ENCODE assay signal across 19 cellular contexts in genomic region chr5:37198842-37199241, GRCh38. TPM values are rescaled to one million over a fixed set of nuclear protein-coding genes. Genes with fewer than 3 reads are reported as not detected.
A peak's percentile ranks its signal among the peaks of the same experiment; 100 is the strongest.
DNase-seq lines count a peak whose midpoint lies in the region; ATAC-seq and FAIRE-seq lines count a peak whose summit lies in the region.
"Had no signal": no experiment of that assay in that cellular context is flagged by ENCODE, and none has a peak within 500 bp of the region (broad histone marks: within the 10 kb centered on the region; RNA-seq: fewer than 3 reads in every experiment).

No MANE protein-coding gene starts in this region.

- no peak overlapping the region for H3K27ac ChIP-seq in trophoblast cell (ENCODE audit: low read depth, low read length)
- H3K27ac ChIP-seq: hepatocyte, SK-N-MC, VCaP had no signal

- H3K4me3 Mint-ChIP-seq in activated CD4-positive, alpha-beta T cell treated with anti-CD3 and anti-CD28 coated beads, Interleukin-2, amount 10 ng/mL, durations not matched to agents 7 days and 5 days: no peak overlapping the region
- H3K4me3 Mint-ChIP-seq in naive thymus-derived CD8-positive, alpha-beta T cell: peak overlapping the region in 7 of 10 donors; percentile 18 to 84 (median 31)

- no peak for DNase-seq in activated CD4-positive, alpha-beta T cell treated with anti-CD3 and anti-CD28 coated beads, Interleukin-2, amount 10 ng/mL, durations not matched to agents 7 days and 5 days
- no peak for DNase-seq in activated CD4-positive, alpha-beta T cell treated with anti-CD3 and anti-CD28 coated beads, Interleukin-2, amount 50 U/mL, for 1 hour
- DNase-seq in GM19239 (ENCODE audit: insufficient read length, low spot score): no peak
- DNase-seq in amniotic epithelial cell (ENCODE audit: low read depth): peak; percentile 62
- no peak for DNase-seq in naive thymus-derived CD8-positive, alpha-beta T cell
- DNase-seq in trophoblast cell: no peak
- no peak for DNase-seq in T-helper 9 cell
- DNase-seq: ACHN; activated CD8-positive, alpha-beta memory T cell treated with anti-CD3 and anti-CD28 coated beads, Interleukin-2, amount 50 U/mL, for 48 hours; left colon; NCI-H1417; NCI-H446 treated with DMSO at 0.1 percent for 48 hours; stimulated activated CD4-positive, alpha-beta T cell treated with anti-CD3 and anti-CD28 coated beads, Interleukin-2, amount 100 ng/mL, for 48 hours had no signal

- peaks cover 10 to 12% of the 10 kb centered on the region in 2 experiments for H3K36me3 ChIP-seq in trophoblast cell (ENCODE audit: control insufficient read depth in 1 of 2, insufficient read depth in 2 of 2, low read length in 2 of 2)

- peak overlapping the region; percentile 71 for H3K27ac Mint-ChIP-seq in activated CD4-positive, alpha-beta T cell treated with anti-CD3 and anti-CD28 coated beads, Interleukin-2, amount 10 ng/mL, durations not matched to agents 7 days and 5 days
- H3K27ac Mint-ChIP-seq in naive thymus-derived CD8-positive, alpha-beta T cell: peak overlapping the region in 6 of 10 donors; percentile 32 to 98 (median 87)

- H3K9me3 Mint-ChIP-seq in activated CD4-positive, alpha-beta T cell treated with anti-CD3 and anti-CD28 coated beads, Interleukin-2, amount 10 ng/mL, durations not matched to agents 7 days and 5 days: peaks cover 2% of the 10 kb centered on the region
- H3K9me3 Mint-ChIP-seq in naive thymus-derived CD8-positive, alpha-beta T cell: no peaks in the 10 kb centered on the region

- no peak overlapping the region for H2AK5ac ChIP-seq in trophoblast cell (ENCODE audit: low read length)

- no peak for ATAC-seq in naive thymus-derived CD8-positive, alpha-beta T cell
- no peak for ATAC-seq in activated CD4-positive, CD25-positive, alpha-beta regulatory T cell treated with anti-CD3 and anti-CD28 coated beads, Interleukin-2, amount 50 U/mL, for 24 hours
- ATAC-seq: left colon had no signal

- no CpG with 5 or more reads among the region's 2 CpGs for WGBS in trophoblast cell (ENCODE audit: extremely low coverage, insufficient coverage, insufficient read length)

- H3K27me3 ChIP-seq in trophoblast cell (ENCODE audit: insufficient read depth, low read length): no peaks in the 10 kb centered on the region
- H3K27me3 ChIP-seq: hepatocyte, upper lobe of left lung had no signal

- no peaks in the 10 kb centered on the region for H3K27me3 Mint-ChIP-seq in activated CD4-positive, alpha-beta T cell treated with anti-CD3 and anti-CD28 coated beads, Interleukin-2, amount 10 ng/mL, durations not matched to agents 7 days and 5 days
- H3K27me3 Mint-ChIP-seq in naive thymus-derived CD8-positive, alpha-beta T cell: no peaks in the 10 kb centered on the region

- H3K9me3 ChIP-seq in trophoblast cell (ENCODE audit: insufficient read depth, low read depth, low read length): no peaks in the 10 kb centered on the region
- H3K9me3 ChIP-seq: upper lobe of left lung had no signal

- no peaks in the 10 kb centered on the region for H3K79me1 ChIP-seq in trophoblast cell (ENCODE audit: low read length)

- H3K36me3 Mint-ChIP-seq in activated CD4-positive, alpha-beta T cell treated with anti-CD3 and anti-CD28 coated beads, Interleukin-2, amount 10 ng/mL, durations not matched to agents 7 days and 5 days (ENCODE audit: low read depth): peaks cover 42% of the 10 kb centered on the region
- peaks cover 4 to 25% (median 11%) of the 10 kb centered on the region in 3 donors for H3K36me3 Mint-ChIP-seq in naive thymus-derived CD8-positive, alpha-beta T cell

- H3K14ac ChIP-seq in trophoblast cell (ENCODE audit: low read length): no peak overlapping the region

- FAIRE-seq in GM19239 (lab: Jason Lieb, UNC): peak; percentile 40
- FAIRE-seq: colon had no signal

- no peaks in the 10 kb centered on the region for H3K4me1 ChIP-seq in trophoblast cell (ENCODE audit: control insufficient read depth in 1 of 2, insufficient read depth in 2 of 2, low read length in 2 of 2)

- no peak overlapping the region for H2BK5ac ChIP-seq in trophoblast cell (ENCODE audit: low read depth, low read length, poor library complexity)

- no peak overlapping the region for H4K91ac ChIP-seq in trophoblast cell (ENCODE audit: low read depth, low read length)

- no peak overlapping the region for H3K4me2 ChIP-seq in trophoblast cell (ENCODE audit: low read length)
- H3K4me2 ChIP-seq: hepatocyte had no signal

- H3K23ac ChIP-seq in trophoblast cell (ENCODE audit: low read length): no peak overlapping the region

- CTCF ChIA-PET in activated CD4-positive, alpha-beta T cell treated with anti-CD3 and anti-CD28 coated beads, Interleukin-2, amount 10 ng/mL, durations not matched to agents 7 days and 5 days (lab: Charles Lee): interaction anchor here (1.3 to 1.8 kb wide), 2 partner anchors 10 to 22 kb away, joined by 5 read pairs; no protein-coding TSS in a partner anchor

- H2AFZ ChIP-seq in trophoblast cell (ENCODE audit: insufficient read depth, low read length, poor library complexity): no peak overlapping the region
- H2AFZ ChIP-seq: hepatocyte had no signal

- no peak overlapping the region for H3K9ac ChIP-seq in trophoblast cell (ENCODE audit: low read length)

- no peak overlapping the region for H3K4ac ChIP-seq in trophoblast cell (ENCODE audit: low read depth, low read length)

- H3K79me2 ChIP-seq in trophoblast cell (ENCODE audit: control insufficient read depth, insufficient read depth, low read length, poor library complexity): no peaks in the 10 kb centered on the region
- H3K79me2 ChIP-seq: hepatocyte had no signal

- POLR2A ChIA-PET in activated CD4-positive, alpha-beta T cell treated with anti-CD3 and anti-CD28 coated beads, Interleukin-2, amount 10 ng/mL, durations not matched to agents 7 days and 5 days (lab: Charles Lee): no interaction called here
- POLR2A ChIA-PET in naive thymus-derived CD8-positive, alpha-beta T cell (lab: Charles Lee): interaction anchor here (0.6 to 1.3 kb wide), 3 partner anchors 27 to 1830 kb away, joined by 3 to 5 read pairs (median 4); partner anchors contain the start of gene CPLANE1

- H2BK12ac ChIP-seq in trophoblast cell (ENCODE audit: low read length): no peak overlapping the region

- H3K18ac ChIP-seq in trophoblast cell (ENCODE audit: low read length): no peak overlapping the region

- no peak overlapping the region for H4K12ac ChIP-seq in trophoblast cell (ENCODE audit: low read depth, low read length)

- H3K4me1 Mint-ChIP-seq in activated CD4-positive, alpha-beta T cell treated with anti-CD3 and anti-CD28 coated beads, Interleukin-2, amount 10 ng/mL, durations not matched to agents 7 days and 5 days: peaks cover 31% of the 10 kb centered on the region
- peaks cover 9 to 29% (median 18%) of the 10 kb centered on the region in 4 donors for H3K4me1 Mint-ChIP-seq in naive thymus-derived CD8-positive, alpha-beta T cell

- H2BK120ac ChIP-seq in trophoblast cell (ENCODE audit: insufficient read depth, low read length, poor library complexity): no peak overlapping the region

- H4K8ac ChIP-seq in trophoblast cell (ENCODE audit: low read depth, low read length): no peak overlapping the region

- H3K4me3 ChIP-seq in trophoblast cell (ENCODE audit: low read depth, low read length): no peak overlapping the region
- H3K4me3 ChIP-seq: hepatocyte, SK-N-MC, upper lobe of left lung had no signal

RNA-seq across cellular contexts. Expression of gene CPLANE1, which starts 50.3 kb away (rescaled TPM):
- 10 to 100 TPM; 11.4 to 13.7 TPM for total RNA-seq in activated CD4-positive, alpha-beta T cell treated with anti-CD3 and anti-CD28 coated beads, Interleukin-2, amount 10 ng/mL, durations not matched to agents 7 days and 5 days
- total RNA-seq in naive thymus-derived CD8-positive, alpha-beta T cell: 1 to 10 TPM; 9.9 to 10.0 TPM
- polyA plus RNA-seq in naive thymus-derived CD8-positive, alpha-beta T cell: 1 to 10 TPM; 1.5 to 2.6 (median 1.7) TPM
- 8.5 and 8.7 TPM in 2 replicates for polyA plus RNA-seq in trophoblast cell (2013)
